Comparison of ENCODE assay signal across 8 cellular contexts in genomic region chr1:2921970-2922686, GRCh38.
DNase-seq lines count a peak whose midpoint lies in the region; ATAC-seq and TF ChIP-seq lines count a peak whose summit lies in the region.

No MANE protein-coding gene starts in this region.

- H3K9me3 ChIP-seq in MG63 (no peaks in the 10 kb centered on the region), mucosa of descending colon (no peaks in the 10 kb centered on the region)

- intact Hi-C loops in mucosa of descending colon (cut with DNase I, micrococcal nuclease) = no loop called here

- no peaks in the 10 kb centered on the region for H3K36me3 ChIP-seq in MG63
- no peaks in the 10 kb centered on the region for H3K36me3 ChIP-seq in mucosa of descending colon (ENCODE audit: low read depth)

- TF ChIP-seq CTCF in mucosa of descending colon (IDR thresholded peaks at IDR 0.05) = peak; percentile 51

- DNase-seq in CD1c-positive myeloid dendritic cell (ENCODE audit: extremely low spot score) (peak; percentile 17), MG63 (peak; percentile 24), activated T-helper 1 cell treated with Interleukin-2 at 50 U/mL for 16 hours (ENCODE audit: low read depth) (peak; percentile 29), mucosa of descending colon (peak in 2 of 3 donors; percentile 38 to 42), GM03348 (ENCODE audit: low spot score) (no peak)

- no peaks in the 10 kb centered on the region for H3K4me1 ChIP-seq in mucosa of descending colon (ENCODE audit: low read depth)

- peak; percentile 66 for ATAC-seq in mucosa of descending colon
- no peak for ATAC-seq in HG03139 (IDR thresholded peaks at IDR 0.05; ENCODE audit: unreplicated experiment)
- ATAC-seq in GM19351 (IDR thresholded peaks at IDR 0.05; ENCODE audit: unreplicated experiment) = no peak
- no peak for ATAC-seq in GM21381 (IDR thresholded peaks at IDR 0.05; ENCODE audit: unreplicated experiment)

- H3K4me3 ChIP-seq in MG63 (no peak overlapping the region), mucosa of descending colon (no peak overlapping the region)

- H3K27me3 ChIP-seq in MG63 = peaks cover 3% of the 10 kb centered on the region; the same call in 1 of the 2 replicates
